In genomic region chr9:120730661-120731514, GRCh38 we compare ENCODE assay signal across 1 cellular context.
TF ChIP-seq lines count a peak whose summit lies in the region.

No MANE protein-coding gene starts in this region.

TF ChIP-seq in HepG2, 621 proteins besides CTCF, POLR2A, EP300 and RAD21 (continued from another document and continues in another):
- TF ChIP-seq, protein P1, sequence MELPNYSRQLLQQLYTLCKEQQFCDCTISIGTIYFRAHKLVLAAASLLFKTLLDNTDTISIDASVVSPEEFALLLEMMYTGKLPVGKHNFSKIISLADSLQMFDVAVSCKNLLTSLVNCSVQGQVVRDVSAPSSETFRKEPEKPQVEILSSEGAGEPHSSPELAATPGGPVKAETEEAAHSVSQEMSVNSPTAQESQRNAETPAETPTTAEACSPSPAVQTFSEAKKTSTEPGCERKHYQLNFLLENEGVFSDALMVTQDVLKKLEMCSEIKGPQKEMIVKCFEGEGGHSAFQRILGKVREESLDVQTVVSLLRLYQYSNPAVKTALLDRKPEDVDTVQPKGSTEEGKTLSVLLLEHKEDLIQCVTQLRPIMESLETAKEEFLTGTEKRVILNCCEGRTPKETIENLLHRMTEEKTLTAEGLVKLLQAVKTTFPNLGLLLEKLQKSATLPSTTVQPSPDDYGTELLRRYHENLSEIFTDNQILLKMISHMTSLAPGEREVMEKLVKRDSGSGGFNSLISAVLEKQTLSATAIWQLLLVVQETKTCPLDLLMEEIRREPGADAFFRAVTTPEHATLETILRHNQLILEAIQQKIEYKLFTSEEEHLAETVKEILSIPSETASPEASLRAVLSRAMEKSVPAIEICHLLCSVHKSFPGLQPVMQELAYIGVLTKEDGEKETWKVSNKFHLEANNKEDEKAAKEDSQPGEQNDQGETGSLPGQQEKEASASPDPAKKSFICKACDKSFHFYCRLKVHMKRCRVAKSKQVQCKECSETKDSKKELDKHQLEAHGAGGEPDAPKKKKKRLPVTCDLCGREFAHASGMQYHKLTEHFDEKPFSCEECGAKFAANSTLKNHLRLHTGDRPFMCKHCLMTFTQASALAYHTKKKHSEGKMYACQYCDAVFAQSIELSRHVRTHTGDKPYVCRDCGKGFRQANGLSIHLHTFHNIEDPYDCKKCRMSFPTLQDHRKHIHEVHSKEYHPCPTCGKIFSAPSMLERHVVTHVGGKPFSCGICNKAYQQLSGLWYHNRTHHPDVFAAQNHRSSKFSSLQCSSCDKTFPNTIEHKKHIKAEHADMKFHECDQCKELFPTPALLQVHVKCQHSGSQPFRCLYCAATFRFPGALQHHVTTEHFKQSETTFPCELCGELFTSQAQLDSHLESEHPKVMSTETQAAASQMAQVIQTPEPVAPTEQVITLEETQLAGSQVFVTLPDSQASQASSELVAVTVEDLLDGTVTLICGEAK (IDR thresholded peaks at IDR 0.05) = no peak
- TF ChIP-seq, protein P1 (CRISPR knock-in tag; IDR thresholded peaks at IDR 0.05) = no peak
- no peak for TF ChIP-seq DNMT1 (CRISPR knock-in tag; IDR thresholded peaks at IDR 0.05)
- no peak for TF ChIP-seq PAWR (CRISPR knock-in tag; IDR thresholded peaks at IDR 0.05; ENCODE audit: borderline replicate concordance)
- TF ChIP-seq, protein P2, sequence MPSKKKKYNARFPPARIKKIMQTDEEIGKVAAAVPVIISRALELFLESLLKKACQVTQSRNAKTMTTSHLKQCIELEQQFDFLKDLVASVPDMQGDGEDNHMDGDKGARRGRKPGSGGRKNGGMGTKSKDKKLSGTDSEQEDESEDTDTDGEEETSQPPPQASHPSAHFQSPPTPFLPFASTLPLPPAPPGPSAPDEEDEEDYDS (CRISPR knock-in tag; IDR thresholded peaks at IDR 0.05) = no peak
- TF ChIP-seq ZFX (CRISPR knock-in tag; IDR thresholded peaks at IDR 0.05; ENCODE audit: low read depth) = peak; percentile 50
- 0 out of 2 replicates have a peak, but pooled peaks have one; percentile 50 for TF ChIP-seq ZBTB3 (CRISPR knock-in tag; IDR thresholded peaks at IDR 0.05; ENCODE audit: borderline replicate concordance, low read depth)
- TF ChIP-seq, protein P3, sequence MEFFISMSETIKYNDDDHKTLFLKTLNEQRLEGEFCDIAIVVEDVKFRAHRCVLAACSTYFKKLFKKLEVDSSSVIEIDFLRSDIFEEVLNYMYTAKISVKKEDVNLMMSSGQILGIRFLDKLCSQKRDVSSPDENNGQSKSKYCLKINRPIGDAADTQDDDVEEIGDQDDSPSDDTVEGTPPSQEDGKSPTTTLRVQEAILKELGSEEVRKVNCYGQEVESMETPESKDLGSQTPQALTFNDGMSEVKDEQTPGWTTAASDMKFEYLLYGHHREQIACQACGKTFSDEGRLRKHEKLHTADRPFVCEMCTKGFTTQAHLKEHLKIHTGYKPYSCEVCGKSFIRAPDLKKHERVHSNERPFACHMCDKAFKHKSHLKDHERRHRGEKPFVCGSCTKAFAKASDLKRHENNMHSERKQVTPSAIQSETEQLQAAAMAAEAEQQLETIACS (CRISPR knock-in tag; IDR thresholded peaks at IDR 0.05) = no peak
- TF ChIP-seq CEBPG (CRISPR knock-in tag; IDR thresholded peaks at IDR 0.05) = peak; percentile 42; the same call in 1 of the 2 replicates
- no peak for TF ChIP-seq SMARCC2 (IDR thresholded peaks at IDR 0.05)
- peak; percentile 89 for TF ChIP-seq RARA (CRISPR knock-in tag; IDR thresholded peaks at IDR 0.05)
- no peak; the same call in 1 of the 2 replicates for TF ChIP-seq UBTF (CRISPR knock-in tag; IDR thresholded peaks at IDR 0.05)
- no peak for TF ChIP-seq ZNF484 (CRISPR knock-in tag; IDR thresholded peaks at IDR 0.05; ENCODE audit: borderline replicate concordance, low read depth)
- no peak for TF ChIP-seq GATA4 (IDR thresholded peaks at IDR 0.05; ENCODE audit: borderline replicate concordance, low read depth)
- no peak for TF ChIP-seq NFKBIZ (CRISPR knock-in tag; IDR thresholded peaks at IDR 0.05)
- peak; percentile 67; the same call in 1 of the 2 replicates for TF ChIP-seq DPF2 (CRISPR knock-in tag; IDR thresholded peaks at IDR 0.05; ENCODE audit: borderline replicate concordance, low read depth)
- no peak for TF ChIP-seq TRAFD1 (CRISPR knock-in tag; IDR thresholded peaks at IDR 0.05; ENCODE audit: borderline replicate concordance)
- TF ChIP-seq FOXA1 (IDR thresholded peaks at IDR 0.05) = no peak
- peak; percentile 95 for TF ChIP-seq FOXA1 (CRISPR knock-in tag; IDR thresholded peaks at IDR 0.05)
- TF ChIP-seq, protein P4, sequence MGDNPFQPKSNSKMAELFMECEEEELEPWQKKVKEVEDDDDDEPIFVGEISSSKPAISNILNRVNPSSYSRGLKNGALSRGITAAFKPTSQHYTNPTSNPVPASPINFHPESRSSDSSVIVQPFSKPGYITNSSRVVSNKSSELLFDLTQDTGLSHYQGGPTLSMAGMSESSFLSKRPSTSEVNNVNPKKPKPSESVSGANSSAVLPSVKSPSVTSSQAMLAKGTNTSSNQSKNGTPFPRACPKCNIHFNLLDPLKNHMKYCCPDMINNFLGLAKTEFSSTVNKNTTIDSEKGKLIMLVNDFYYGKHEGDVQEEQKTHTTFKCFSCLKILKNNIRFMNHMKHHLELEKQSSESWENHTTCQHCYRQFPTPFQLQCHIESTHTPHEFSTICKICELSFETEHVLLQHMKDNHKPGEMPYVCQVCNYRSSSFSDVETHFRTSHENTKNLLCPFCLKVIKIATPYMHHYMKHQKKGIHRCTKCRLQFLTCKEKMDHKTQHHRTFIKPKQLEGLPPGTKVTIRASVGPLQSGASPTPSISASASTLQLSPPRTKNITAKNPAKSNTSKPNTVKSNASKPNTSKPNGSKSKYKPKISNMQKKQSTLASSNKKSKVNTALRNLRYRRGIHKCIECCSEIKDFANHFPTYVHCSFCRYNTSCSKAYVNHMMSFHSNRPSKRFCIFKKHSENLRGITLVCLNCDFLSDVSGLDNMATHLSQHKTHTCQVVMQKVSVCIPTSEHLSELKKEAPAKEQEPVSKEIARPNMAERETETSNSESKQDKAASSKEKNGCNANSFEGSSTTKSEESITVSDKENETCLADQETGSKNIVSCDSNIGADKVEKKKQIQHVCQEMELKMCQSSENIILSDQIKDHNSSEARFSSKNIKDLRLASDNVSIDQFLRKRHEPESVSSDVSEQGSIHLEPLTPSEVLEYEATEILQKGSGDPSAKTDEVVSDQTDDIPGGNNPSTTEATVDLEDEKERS (CRISPR knock-in tag; IDR thresholded peaks at IDR 0.05) = no peak
- TF ChIP-seq CBX5 (CRISPR knock-in tag; IDR thresholded peaks at IDR 0.05; ENCODE audit: borderline replicate concordance) = peak; percentile 73; the same call in 1 of the 2 replicates
- TF ChIP-seq ZNF296 (CRISPR knock-in tag; conservative IDR thresholded peaks at IDR 0.05) = no peak
- TF ChIP-seq ARID2 (CRISPR knock-in tag; IDR thresholded peaks at IDR 0.05; ENCODE audit: borderline replicate concordance) = no peak
- peak; percentile 63 for TF ChIP-seq TFE3 (CRISPR knock-in tag; IDR thresholded peaks at IDR 0.05)
- TF ChIP-seq GABPA (IDR thresholded peaks at IDR 0.05; ENCODE audit: low read depth, low read length) = no peak
- TF ChIP-seq GABPA (CRISPR knock-in tag; IDR thresholded peaks at IDR 0.05; ENCODE audit: low read depth) = peak; percentile 78
- no peak for TF ChIP-seq ZFP36 (IDR thresholded peaks at IDR 0.05; ENCODE audit: borderline replicate concordance, low read depth, low read length, partially characterized antibody)
- no peak for TF ChIP-seq PREB (CRISPR knock-in tag; IDR thresholded peaks at IDR 0.05)
- TF ChIP-seq, protein P5, sequence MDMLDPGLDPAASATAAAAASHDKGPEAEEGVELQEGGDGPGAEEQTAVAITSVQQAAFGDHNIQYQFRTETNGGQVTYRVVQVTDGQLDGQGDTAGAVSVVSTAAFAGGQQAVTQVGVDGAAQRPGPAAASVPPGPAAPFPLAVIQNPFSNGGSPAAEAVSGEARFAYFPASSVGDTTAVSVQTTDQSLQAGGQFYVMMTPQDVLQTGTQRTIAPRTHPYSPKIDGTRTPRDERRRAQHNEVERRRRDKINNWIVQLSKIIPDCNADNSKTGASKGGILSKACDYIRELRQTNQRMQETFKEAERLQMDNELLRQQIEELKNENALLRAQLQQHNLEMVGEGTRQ (IDR thresholded peaks at IDR 0.05; ENCODE audit: low read depth, low read length) = no peak
- TF ChIP-seq, protein P5 (CRISPR knock-in tag; IDR thresholded peaks at IDR 0.05; ENCODE audit: borderline replicate concordance) = no peak
- TF ChIP-seq ZNF263 (CRISPR knock-in tag; IDR thresholded peaks at IDR 0.05) = peak; percentile 81
- no peak for TF ChIP-seq MAFK (conservative IDR thresholded peaks at IDR 0.05 in 1 of 2, IDR thresholded peaks at IDR 0.05 in 1 of 2; ENCODE audit: low read length in 2 of 2)
- TF ChIP-seq, protein P6, sequence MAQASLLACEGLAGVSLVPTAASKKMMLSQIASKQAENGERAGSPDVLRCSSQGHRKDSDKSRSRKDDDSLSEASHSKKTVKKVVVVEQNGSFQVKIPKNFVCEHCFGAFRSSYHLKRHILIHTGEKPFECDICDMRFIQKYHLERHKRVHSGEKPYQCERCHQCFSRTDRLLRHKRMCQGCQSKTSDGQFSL (CRISPR knock-in tag; IDR thresholded peaks at IDR 0.05) = no peak
- no peak for TF ChIP-seq FOXK1 (CRISPR knock-in tag; IDR thresholded peaks at IDR 0.05; ENCODE audit: borderline replicate concordance, low read depth)
